Comparison of ENCODE assay signal across 24 cellular contexts in genomic region chr17:61822326-61823285, GRCh38.
A peak's percentile ranks its signal among the peaks of the same experiment; 100 is the strongest.
DNase-seq lines count a peak whose midpoint lies in the region; ATAC-seq and TF ChIP-seq lines count a peak whose summit lies in the region.
"Had no signal": no experiment of that assay in that cellular context is flagged by ENCODE, and none has a peak within 500 bp of the region (broad histone marks: within the 10 kb centered on the region; RNA-seq: fewer than 3 reads in every experiment).

No MANE protein-coding gene starts in this region.

- H3K27ac Mint-ChIP-seq in stimulated activated effector memory CD8-positive, alpha-beta T cell treated with anti-CD3 and anti-CD28 coated beads, Interleukin-12 subunit alpha, Interleukin-12 subunit beta, amount 100 ng/mL, for 72 hours: no peak overlapping the region
- H3K27ac Mint-ChIP-seq: CD4-positive, alpha-beta T cell; H9; HFFc6; IgD-negative memory B cell had no signal

- H3K79me2 ChIP-seq in OCI-LY3 (ENCODE audit: low read length): no peaks in the 10 kb centered on the region

- no peak overlapping the region for H3K4me3 ChIP-seq in OCI-LY3 (ENCODE audit: low read length)
- H3K4me3 ChIP-seq: Peyer's patch, SJCRH30 had no signal

- H3K9me3 Mint-ChIP-seq in stimulated activated effector memory CD8-positive, alpha-beta T cell treated with anti-CD3 and anti-CD28 coated beads, Interleukin-12 subunit alpha, Interleukin-12 subunit beta, amount 100 ng/mL, for 72 hours: no peaks in the 10 kb centered on the region
- H3K9me3 Mint-ChIP-seq: CD4-positive, alpha-beta T cell had no signal

- no peak overlapping the region for H2AFZ ChIP-seq in OCI-LY3 (ENCODE audit: low read depth, low read length)

- ATAC-seq in GM18868 (IDR thresholded peaks at IDR 0.05; ENCODE audit: unreplicated experiment) (peak; percentile 45), GM21390 (IDR thresholded peaks at IDR 0.05; ENCODE audit: unreplicated experiment) (peak; percentile 54), HG03442 (IDR thresholded peaks at IDR 0.05; ENCODE audit: unreplicated experiment) (no peak)
- ATAC-seq in stimulated activated effector memory CD8-positive, alpha-beta T cell treated with anti-CD3 and anti-CD28 coated beads, Interleukin-12 subunit alpha, Interleukin-12 subunit beta, amount 100 ng/mL, for 72 hours: peak; percentile 34

- H3K27ac ChIP-seq in OCI-LY3 (ENCODE audit: low read length): no peak overlapping the region
- H3K27ac ChIP-seq: Peyer's patch, SJCRH30 had no signal

- peaks cover 8% of the 10 kb centered on the region; the same call in 1 of the 2 replicates for H4K20me1 ChIP-seq in OCI-LY3 (ENCODE audit: insufficient read depth, low read length)

- H3K4me1 ChIP-seq in OCI-LY3 (ENCODE audit: low read length): peaks cover 20% of the 10 kb centered on the region
- H3K4me1 ChIP-seq: Caco-2, Peyer's patch, SJCRH30 had no signal

- no peak overlapping the region for H3K4me3 Mint-ChIP-seq in stimulated activated effector memory CD8-positive, alpha-beta T cell treated with anti-CD3 and anti-CD28 coated beads, Interleukin-12 subunit alpha, Interleukin-12 subunit beta, amount 100 ng/mL, for 72 hours
- H3K4me3 Mint-ChIP-seq: CD4-positive, alpha-beta T cell; H9; HFFc6; IgD-negative memory B cell had no signal

- TF ChIP-seq CTCF in OCI-LY3 (IDR thresholded peaks at IDR 0.05; ENCODE audit: low read depth, low read length): no peak

- H3K27me3 ChIP-seq in OCI-LY3 (ENCODE audit: low read depth, low read length): no peaks in the 10 kb centered on the region
- H3K27me3 ChIP-seq: Peyer's patch, SJCRH30 had no signal

- peaks cover 6% of the 10 kb centered on the region for H3K4me1 Mint-ChIP-seq in stimulated activated effector memory CD8-positive, alpha-beta T cell treated with anti-CD3 and anti-CD28 coated beads, Interleukin-12 subunit alpha, Interleukin-12 subunit beta, amount 100 ng/mL, for 72 hours
- H3K4me1 Mint-ChIP-seq: H9 had no signal

- peak overlapping the region; percentile 51 for H3K4me2 ChIP-seq in OCI-LY3 (ENCODE audit: low read length)

- peaks cover 17% of the 10 kb centered on the region for H3K36me3 ChIP-seq in OCI-LY3 (replicated peaks; ENCODE audit: low read depth, low read length)
- H3K36me3 ChIP-seq: Peyer's patch had no signal

- no peaks in the 10 kb centered on the region for H3K36me3 Mint-ChIP-seq in stimulated activated effector memory CD8-positive, alpha-beta T cell treated with anti-CD3 and anti-CD28 coated beads, Interleukin-12 subunit alpha, Interleukin-12 subunit beta, amount 100 ng/mL, for 72 hours

- H3K9ac ChIP-seq in OCI-LY3 (ENCODE audit: low read length): no peak overlapping the region

- no peak for DNase-seq in stimulated activated effector memory CD8-positive, alpha-beta T cell treated with anti-CD3 and anti-CD28 coated beads, Interleukin-12 subunit alpha, Interleukin-12 subunit beta, amount 100 ng/mL, for 72 hours (ENCODE audit: low spot score in 2 of 2)
- DNase-seq in activated effector memory CD4-positive, alpha-beta T cell treated with Interleukin-2 at 50 U/mL for 16 hours: no peak
- DNase-seq in stimulated activated CD4-positive, alpha-beta T cell treated with anti-CD3 and anti-CD28 coated beads, Interleukin-15, amount 100 ng/mL, for 24 hours: no peak
- DNase-seq: Caco-2; CD4-positive, alpha-beta T cell; DMS 273 treated with DMSO at 0.1 percent for 48 hours; DMS79 treated with DMSO at 0.1 percent for 48 hours; H9; HFFc6; MV-4-11; NCI-H1105 treated with DMSO at 0.1 percent for 48 hours; NCI-H2081; NCI-H2171; NCI-H345; NCI-H524; NCI-H774; NK-92 treated with Interleukin-12 subunit alpha and Interleukin-12 subunit beta, amount 100 ng/mL, for 24 hours; Peyer's patch; SJCRH30 had no signal

- H3K9me3 ChIP-seq in OCI-LY3 (ENCODE audit: insufficient read depth, low read length): no peaks in the 10 kb centered on the region
- H3K9me3 ChIP-seq: Caco-2, Peyer's patch had no signal
